ENCODE assay signal across 1 cellular context in genomic region chr10:119892188-119893065, GRCh38.
TF ChIP-seq lines count a peak whose summit lies in the region.

Gene SEC23IP (plus strand): TSS chr10:119892730. CDS start chr10:119892783, 53 bp downstream.

TF ChIP-seq in K562, 482 proteins besides CTCF, POLR2A, EP300 and RAD21 (continued from another document and continues in another):
- TF ChIP-seq MGA (IDR thresholded peaks at IDR 0.05) = peak; percentile 94
- TF ChIP-seq KDM4B (IDR thresholded peaks at IDR 0.05; ENCODE audit: borderline replicate concordance in 2 of 2, low read depth in 1 of 2) = 0 out of 4 replicates have a peak, but pooled peaks of 1 of the 2 experiments have one; percentile 53
- no peak for TF ChIP-seq HEY1 (CRISPR knock-in tag; IDR thresholded peaks at IDR 0.05; ENCODE audit: borderline replicate concordance)
- TF ChIP-seq ZNF609 (CRISPR knock-in tag; IDR thresholded peaks at IDR 0.05; ENCODE audit: borderline replicate concordance) = no peak
- peak; percentile 98 for TF ChIP-seq USF1 (CRISPR knock-in tag; IDR thresholded peaks at IDR 0.05)
- peak; percentile 49; a peak in 2 of 4 replicates for TF ChIP-seq SIX5 (IDR thresholded peaks at IDR 0.05; ENCODE audit: borderline replicate concordance in 1 of 2, insufficient read depth in 1 of 2, low read depth in 1 of 2, low read length in 2 of 2)
- TF ChIP-seq VEZF1 (CRISPR knock-in tag; IDR thresholded peaks at IDR 0.05) = peak; percentile 79
- TF ChIP-seq YY1 (IDR thresholded peaks at IDR 0.05; ENCODE audit: borderline replicate concordance in 1 of 3, control insufficient read depth in 1 of 3, extremely low read depth in 1 of 3, insufficient read depth in 3 of 3, insufficient read length in 1 of 3, insufficient replicate concordance in 2 of 3, low read depth in 1 of 3, low read length in 2 of 3) = peak; percentile 91 to 99 (median 99)
- no peak for TF ChIP-seq PTRF (tag; IDR thresholded peaks at IDR 0.05)
- no peak for TF ChIP-seq ZNF668 (CRISPR knock-in tag; IDR thresholded peaks at IDR 0.05)
- peak; percentile 94 for TF ChIP-seq FOXK2 (conservative IDR thresholded peaks at IDR 0.05 in 1 of 2, IDR thresholded peaks at IDR 0.05 in 1 of 2; ENCODE audit: low read depth in 2 of 2)
- peak; percentile 91 for TF ChIP-seq EP400 (IDR thresholded peaks at IDR 0.05)
- peak; percentile 79; the same call in 1 of the 2 replicates for TF ChIP-seq KAT7 (CRISPR knock-in tag; IDR thresholded peaks at IDR 0.05; ENCODE audit: borderline replicate concordance)
- TF ChIP-seq AFF4 (CRISPR knock-in tag; IDR thresholded peaks at IDR 0.05) = peak; percentile 88
- peak; percentile 14; the same call in 1 of the 2 replicates for TF ChIP-seq RFX1 (IDR thresholded peaks at IDR 0.05)
- TF ChIP-seq POLR3G (IDR thresholded peaks at IDR 0.05; ENCODE audit: extremely low read depth, insufficient read length, insufficient replicate concordance) = no peak
- TF ChIP-seq CREM (IDR thresholded peaks at IDR 0.05; ENCODE audit: low read depth) = peak; percentile 87
- peak; percentile 94 to 95 for TF ChIP-seq NRF1 (conservative IDR thresholded peaks at IDR 0.05 in 1 of 2, IDR thresholded peaks at IDR 0.05 in 1 of 2)
- peak; percentile 13 for TF ChIP-seq PRDM10 (IDR thresholded peaks at IDR 0.05; ENCODE audit: partially characterized antibody)
- TF ChIP-seq CXXC5 (CRISPR knock-in tag; IDR thresholded peaks at IDR 0.05) = peak; percentile 94
- peak; percentile 96 for TF ChIP-seq TOE1 (IDR thresholded peaks at IDR 0.05; ENCODE audit: borderline replicate concordance)
- TF ChIP-seq TOE1 (CRISPR knock-in tag; IDR thresholded peaks at IDR 0.05; ENCODE audit: borderline replicate concordance, low read depth) = no peak
- no peak for TF ChIP-seq FOXJ3 (CRISPR knock-in tag; IDR thresholded peaks at IDR 0.05)
- peak; percentile 50; the same call in 1 of the 2 replicates for TF ChIP-seq KLF13 (tag; IDR thresholded peaks at IDR 0.05; ENCODE audit: borderline replicate concordance, low read depth)
